In genomic region chr18:22499421-22499820, GRCh38 we compare ENCODE assay signal across 16 cellular contexts.
A peak's percentile ranks its signal among the peaks of the same experiment; 100 is the strongest.
DNase-seq lines count a peak whose midpoint lies in the region; ATAC-seq, FAIRE-seq and TF ChIP-seq lines count a peak whose summit lies in the region.
"Had no signal": no experiment of that assay in that cellular context is flagged by ENCODE, and none has a peak within 500 bp of the region (broad histone marks: within the 10 kb centered on the region; RNA-seq: fewer than 3 reads in every experiment).

No MANE protein-coding gene starts in this region.

- H3K9me3 ChIP-seq in liver (ENCODE audit: control insufficient read depth in 4 of 4, low read length in 3 of 4) = peaks cover 0 to 4% (median 0%) of the 10 kb centered on the region in 4 donors
- 0 out of 2 replicates have a peak, but pooled peaks cover 5% of the 10 kb centered on the region for H3K9me3 ChIP-seq in HepG2 (ENCODE audit: low read length)
- no peaks in the 10 kb centered on the region for H3K9me3 ChIP-seq in PC-3 (ENCODE audit: low read length)
- H3K9me3 ChIP-seq: BE2C had no signal

- H3K4me3 ChIP-seq in liver (ENCODE audit: low read depth in 1 of 3, low read length in 3 of 3) = no peak overlapping the region
- H3K4me3 ChIP-seq in HepG2 (replicated peaks in 1 of 3; ENCODE audit: insufficient read depth in 1 of 3, low read depth in 2 of 3, low read length in 3 of 3) = no peak overlapping the region
- H3K4me3 ChIP-seq in PC-3 (ENCODE audit: low read length) = no peak overlapping the region
- H3K4me3 ChIP-seq: GM12878, GM23338 had no signal

- H2AFZ ChIP-seq in HepG2 (ENCODE audit: low read length) (no peak overlapping the region), PC-3 (ENCODE audit: low read length) (no peak overlapping the region)
- H2AFZ ChIP-seq: GM23338 had no signal

- H3K27me3 ChIP-seq in liver (ENCODE audit: control insufficient read depth in 4 of 4, insufficient read depth in 4 of 4, low read length in 3 of 4) = no peaks in the 10 kb centered on the region
- no peaks in the 10 kb centered on the region for H3K27me3 ChIP-seq in HepG2 (ENCODE audit: control insufficient read depth in 1 of 2, insufficient read depth in 2 of 2, low read length in 2 of 2)
- no peaks in the 10 kb centered on the region for H3K27me3 ChIP-seq in PC-3 (ENCODE audit: low read length)
- H3K27me3 ChIP-seq: BE2C had no signal

- TF ChIP-seq CTCF in liver (IDR thresholded peaks at IDR 0.05; ENCODE audit: low read depth, low read length, missing input control) = no peak
- no peak for TF ChIP-seq CTCF in HepG2 (CRISPR knock-in tag; IDR thresholded peaks at IDR 0.05)
- TF ChIP-seq CTCF in PC-3 (conservative IDR thresholded peaks at IDR 0.05; ENCODE audit: low read depth, low read length) = no peak

- TF ChIP-seq RAD21 in liver (IDR thresholded peaks at IDR 0.05) (peak in 1 of 2 donors; percentile 43), HepG2 (CRISPR knock-in tag; IDR thresholded peaks at IDR 0.05) (no peak)

- H3K79me2 ChIP-seq in HepG2 (ENCODE audit: insufficient read depth, low read length) (no peaks in the 10 kb centered on the region), PC-3 (ENCODE audit: low read length) (no peaks in the 10 kb centered on the region)

- BruUV-seq in HepG2 (replicated peaks; lab: Mats Ljungman, UMichigan) (no TSS peak), PC-3 (replicated peaks; lab: Mats Ljungman, UMichigan) (no TSS peak)

- intact Hi-C loops in HepG2 (cut with micrococcal nuclease; ENCODE audit: unreplicated experiment) = no loop called here
- intact Hi-C loops in PC-3 (cut with micrococcal nuclease) = no loop called here

- H3K4me2 ChIP-seq in HepG2 (ENCODE audit: low read depth, low read length) = no peak overlapping the region
- no peak overlapping the region for H3K4me2 ChIP-seq in PC-3 (ENCODE audit: low read length)
- H3K4me2 ChIP-seq: GM23338 had no signal

- no peaks in the 10 kb centered on the region for H3F3A ChIP-seq in PC-3 (ENCODE audit: low read length, unreplicated experiment)

- no peak for FAIRE-seq in HepG2 (lab: Jason Lieb, UNC)
- FAIRE-seq: A204.1, D721Med, GM12878, GM18507 had no signal

- no peaks in the 10 kb centered on the region; the same call in 1 of the 2 replicates for H3K9me2 ChIP-seq in PC-3 (replicated peaks; ENCODE audit: low read length)

- in situ Hi-C loops in HepG2 (cut with HindIII; ENCODE audit: extremely low pct_ligation_motif_present, low pct_unique_long_range_greater_than_20kb) = no loop called here

- H3K36me3 ChIP-seq in liver (ENCODE audit: control insufficient read depth in 4 of 4, insufficient read depth in 3 of 4, low read depth in 1 of 4, low read length in 3 of 4) (no peaks in the 10 kb centered on the region), HepG2 (replicated peaks in 1 of 2; ENCODE audit: control insufficient read depth in 1 of 2, insufficient read depth in 2 of 2, low read length in 2 of 2) (no peaks in the 10 kb centered on the region), PC-3 (ENCODE audit: low read depth, low read length) (no peaks in the 10 kb centered on the region)
- H3K36me3 ChIP-seq: BE2C had no signal

- TF ChIP-seq EP300 in HepG2 (IDR thresholded peaks at IDR 0.05; ENCODE audit: low read depth in 2 of 2, low read length in 2 of 2) (no peak), HepG2 (CRISPR knock-in tag; IDR thresholded peaks at IDR 0.05; ENCODE audit: borderline replicate concordance) (no peak)

- no peak for DNase-seq in HepG2 (ENCODE audit: low spot score)
- DNase-seq in PC-3 = peak; percentile 77
- DNase-seq in left lobe of liver (ENCODE audit: low spot score) = no peak
- DNase-seq in SIG-M5 treated with dmso at 0.1 percent for 504 hours (lab: John Stamatoyannopoulos, UW; ENCODE audit: unreplicated experiment) = no peak
- DNase-seq: BE2C; CD8-positive, alpha-beta T cell; COR-L47; H7 had no signal

- H3K4me1 ChIP-seq in liver (ENCODE audit: control insufficient read depth in 4 of 4, insufficient read depth in 4 of 4, low read length in 3 of 4) (peaks cover 2 to 9% (median 7%) of the 10 kb centered on the region in 4 donors), HepG2 (ENCODE audit: insufficient read depth, low read length) (no peaks in the 10 kb centered on the region), PC-3 (ENCODE audit: insufficient read depth, low read length) (peaks cover 11% of the 10 kb centered on the region)
- H3K4me1 ChIP-seq: BE2C had no signal

- TF ChIP-seq POLR2A in HepG2 (IDR thresholded peaks at IDR 0.05; ENCODE audit: insufficient read depth in 1 of 2, low read depth in 2 of 2, low read length in 2 of 2) = no peak

- CTCF ChIA-PET in HepG2 (lab: Yijun Ruan, JAX; ENCODE audit: low intra/inter-chr PET ratio, low total read pairs) = no interaction called here
- CTCF ChIA-PET in PC-3 (lab: Charles Lee) = no interaction called here

- ATAC-seq in HepG2 (no peak), PC-3 (peak; percentile 58), left lobe of liver (peak; percentile 64), HG02610 (IDR thresholded peaks at IDR 0.05; ENCODE audit: unreplicated experiment) (no peak), GM21526 (IDR thresholded peaks at IDR 0.05; ENCODE audit: low FRiP score, unreplicated experiment) (no peak)
- ATAC-seq: CD8-positive, alpha-beta T cell; GM12878; GM23338 had no signal

- H3K9ac ChIP-seq in liver (ENCODE audit: low read depth in 1 of 2, low read length in 2 of 2) = no peak overlapping the region
- H3K9ac ChIP-seq in HepG2 (ENCODE audit: insufficient read depth, low read depth, low read length) = no peak overlapping the region
- no peak overlapping the region for H3K9ac ChIP-seq in PC-3 (ENCODE audit: low read length)

- POLR2A ChIA-PET in HepG2 (lab: Yijun Ruan, JAX) = no interaction called here
- POLR2A ChIA-PET in PC-3 (lab: Charles Lee; ENCODE audit: unreplicated experiment) = no interaction called here

- no peak overlapping the region for H3K27ac ChIP-seq in liver (ENCODE audit: low read depth in 1 of 2, low read length in 2 of 2)
- H3K27ac ChIP-seq in HepG2 (ENCODE audit: extremely low read length, insufficient read depth, low read length) = no peak overlapping the region
- H3K27ac ChIP-seq in PC-3 (ENCODE audit: low read length) = peak overlapping the region; percentile 48

- H4K20me1 ChIP-seq in HepG2 (ENCODE audit: insufficient read depth, low read length) (no peaks in the 10 kb centered on the region), PC-3 (ENCODE audit: low read length) (no peaks in the 10 kb centered on the region)

TF ChIP-seq in liver, 16 proteins besides CTCF, POLR2A, EP300 and RAD21 (continues in another document):
- TF ChIP-seq REST (IDR thresholded peaks at IDR 0.05) (no peak), YY1 (IDR thresholded peaks at IDR 0.05) (peak; percentile 16), FOXA2 (IDR thresholded peaks at IDR 0.05) (peak; percentile 34), FOXA1 (IDR thresholded peaks at IDR 0.05) (no peak), GABPA (IDR thresholded peaks at IDR 0.05 in 1 of 2, conservative IDR thresholded peaks at IDR 0.05 in 1 of 2) (no peak)

TF ChIP-seq in HepG2, 621 proteins besides CTCF, POLR2A, EP300 and RAD21:
- TF ChIP-seq FOXK1 (CRISPR knock-in tag; IDR thresholded peaks at IDR 0.05; ENCODE audit: borderline replicate concordance, low read depth) (no peak), MYC (CRISPR knock-in tag; IDR thresholded peaks at IDR 0.05; ENCODE audit: borderline replicate concordance) (no peak), SP140L (CRISPR knock-in tag; IDR thresholded peaks at IDR 0.05; ENCODE audit: borderline replicate concordance) (no peak), NFKBIZ (CRISPR knock-in tag; IDR thresholded peaks at IDR 0.05) (no peak), ZNF512B (CRISPR knock-in tag; IDR thresholded peaks at IDR 0.05; ENCODE audit: borderline replicate concordance) (no peak), ZNF576 (CRISPR knock-in tag; IDR thresholded peaks at IDR 0.05) (no peak), ZNF615 (CRISPR knock-in tag; IDR thresholded peaks at IDR 0.05; ENCODE audit: borderline replicate concordance) (no peak), ZNF256 (CRISPR knock-in tag; conservative IDR thresholded peaks at IDR 0.05) (no peak), SP5 (CRISPR knock-in tag; IDR thresholded peaks at IDR 0.05; ENCODE audit: borderline replicate concordance, low read depth) (no peak), GATA4 (IDR thresholded peaks at IDR 0.05; ENCODE audit: borderline replicate concordance, low read depth) (no peak)

Comparison
In these comparisons a context has a peak if more than half of its experiments do, and no peak if none do; other contexts are left out.
1. ATAC-seq: peak in PC-3 (single experiment) and left lobe of liver (single experiment); none in HepG2 (single experiment), HG02610 (single experiment) and GM21526 (single experiment).